In the genomic region with DNA sequence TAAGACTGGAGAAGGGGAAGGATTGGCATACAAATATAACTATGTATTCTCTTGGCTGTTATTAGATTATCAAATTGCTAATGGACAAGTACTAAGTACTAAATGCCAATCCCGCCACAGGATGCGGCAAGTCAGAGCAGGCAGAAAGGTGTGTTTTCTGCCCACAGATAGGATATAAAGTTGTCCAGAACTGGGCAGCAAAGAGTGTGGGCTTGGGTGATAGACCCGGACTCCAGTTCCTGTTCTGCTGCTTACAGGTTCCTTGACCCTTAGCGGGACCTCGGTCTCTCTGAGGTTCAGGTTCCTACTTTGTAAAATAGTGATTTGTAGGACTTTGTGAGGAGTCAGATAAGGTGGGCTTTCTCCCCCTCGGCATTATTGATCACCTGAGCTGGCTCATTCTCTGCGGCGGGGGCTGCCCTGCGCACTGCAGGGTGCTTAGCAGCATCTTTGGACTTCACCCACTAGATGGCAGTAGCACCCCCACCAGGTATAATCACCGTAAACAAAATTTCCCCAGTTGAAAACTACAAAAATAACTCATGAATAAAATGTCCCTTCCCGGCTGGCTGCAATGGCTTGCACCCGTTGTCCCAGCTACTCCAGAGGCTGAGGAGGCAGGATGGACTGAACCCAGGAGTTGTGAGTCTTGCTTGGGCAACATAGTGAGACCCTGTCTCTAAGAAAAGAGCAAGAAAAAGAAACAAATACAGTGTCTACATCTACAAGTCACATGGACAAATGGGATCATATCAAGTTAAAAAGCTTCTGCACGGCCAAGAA, we compare ENCODE assay signal across 8 cellular contexts.
DNase-seq lines count a peak whose midpoint lies in the region; ATAC-seq and TF ChIP-seq lines count a peak whose summit lies in the region.

No MANE protein-coding gene starts in this region.

- H3K27ac Mint-ChIP-seq in GM23338: no peak overlapping the region

- H3K79me2 ChIP-seq in GM23338 (replicated peaks; ENCODE audit: insufficient read depth): no peaks in the 10 kb centered on the region

- no peaks in the 10 kb centered on the region for H3F3A ChIP-seq in GM23338 (replicated peaks; ENCODE audit: low read depth)

- H3K36me3 ChIP-seq in GM23338 (ENCODE audit: insufficient read depth): no peaks in the 10 kb centered on the region; the same call in 1 of the 2 replicates

- no peaks in the 10 kb centered on the region for H4K20me1 ChIP-seq in GM23338 (replicated peaks; ENCODE audit: insufficient read depth)

- H3K9me2 ChIP-seq in GM23338 (ENCODE audit: insufficient read depth): no peaks in the 10 kb centered on the region

- peak overlapping the region; percentile 97 for H2AFZ ChIP-seq in GM23338

- H3K4me3 Mint-ChIP-seq in GM23338: no peak overlapping the region
- H3K4me3 Mint-ChIP-seq in activated T-cell treated with anti-CD3 and anti-CD28 coated beads, Interleukin-2, amount 50 U/mL, for 4 hours: no peak overlapping the region

- H3K27me3 Mint-ChIP-seq in GM23338 (ENCODE audit: insufficient read depth, low read depth, poor library complexity): no peaks in the 10 kb centered on the region
- peaks cover 20% of the 10 kb centered on the region for H3K27me3 Mint-ChIP-seq in activated T-cell treated with anti-CD3 and anti-CD28 coated beads, Interleukin-2, amount 50 U/mL, for 4 hours (ENCODE audit: low read depth)

- H3K4me3 ChIP-seq in GM23338: no peak overlapping the region

- TF ChIP-seq CTCF in GM23338 (conservative IDR thresholded peaks at IDR 0.05; ENCODE audit: low read depth in 2 of 2): peak; percentile 62 to 74

- no peak overlapping the region; the same call in 1 of the 2 replicates for H3K4me2 ChIP-seq in GM23338

- peaks cover 6% of the 10 kb centered on the region; the same call in 1 of the 2 replicates for H3K27me3 ChIP-seq in GM23338 (ENCODE audit: insufficient read depth)

- H3K36me3 Mint-ChIP-seq in GM23338 (ENCODE audit: low read depth): no peaks in the 10 kb centered on the region
- no peaks in the 10 kb centered on the region for H3K36me3 Mint-ChIP-seq in activated T-cell treated with anti-CD3 and anti-CD28 coated beads, Interleukin-2, amount 50 U/mL, for 4 hours (ENCODE audit: insufficient read depth)

- peak; percentile 78 for ATAC-seq in GM23338
- peak; percentile 63 to 78 for ATAC-seq in activated T-cell treated with anti-CD3 and anti-CD28 coated beads, Interleukin-2, amount 50 U/mL, for 4 hours

- peaks cover 32% of the 10 kb centered on the region for H3K9me3 Mint-ChIP-seq in GM23338
- H3K9me3 Mint-ChIP-seq in activated T-cell treated with anti-CD3 and anti-CD28 coated beads, Interleukin-2, amount 50 U/mL, for 4 hours: no peaks in the 10 kb centered on the region

- H3K4me1 Mint-ChIP-seq in GM23338: no peaks in the 10 kb centered on the region
- H3K4me1 Mint-ChIP-seq in activated T-cell treated with anti-CD3 and anti-CD28 coated beads, Interleukin-2, amount 50 U/mL, for 4 hours (ENCODE audit: low read depth): peaks cover 2% of the 10 kb centered on the region

- DNase-seq in NOMO-1 treated with DMSO at 0.1 percent for 48 hours (lab: John Stamatoyannopoulos, UW; ENCODE audit: unreplicated experiment) (peak; percentile 8), NOMO-1 treated with dmso at 0.1 percent for 144 hours (lab: John Stamatoyannopoulos, UW; ENCODE audit: unreplicated experiment) (no peak), GM23338 (ENCODE audit: low spot score) (peak; percentile 69), Kasumi-1 (lab: John Stamatoyannopoulos, UW) (peak; percentile 0 to 29), iris pigment epithelial cell (ENCODE audit: low read depth) (peak; percentile 14), superior temporal gyrus (ENCODE audit: extremely low spot score) (peak; percentile 23), HCEC 1CT (no peak)
- DNase-seq in activated T-cell treated with anti-CD3 and anti-CD28 coated beads, Interleukin-2, amount 50 U/mL, for 4 hours: no peak

- no peaks in the 10 kb centered on the region; the same call in 1 of the 2 replicates for H3K4me1 ChIP-seq in GM23338 (ENCODE audit: insufficient read depth)

- no peak overlapping the region for H3K27ac ChIP-seq in GM23338 (ENCODE audit: low read depth)

TF ChIP-seq in GM23338, 12 proteins besides CTCF, POLR2A, EP300 and RAD21 (continues in another document):
- TF ChIP-seq JUNB (IDR thresholded peaks at IDR 0.05; ENCODE audit: unreplicated experiment): no peak
- TF ChIP-seq EZH2phosphoT487 (IDR thresholded peaks at IDR 0.05; ENCODE audit: unreplicated experiment): no peak
- TF ChIP-seq, protein P1, sequence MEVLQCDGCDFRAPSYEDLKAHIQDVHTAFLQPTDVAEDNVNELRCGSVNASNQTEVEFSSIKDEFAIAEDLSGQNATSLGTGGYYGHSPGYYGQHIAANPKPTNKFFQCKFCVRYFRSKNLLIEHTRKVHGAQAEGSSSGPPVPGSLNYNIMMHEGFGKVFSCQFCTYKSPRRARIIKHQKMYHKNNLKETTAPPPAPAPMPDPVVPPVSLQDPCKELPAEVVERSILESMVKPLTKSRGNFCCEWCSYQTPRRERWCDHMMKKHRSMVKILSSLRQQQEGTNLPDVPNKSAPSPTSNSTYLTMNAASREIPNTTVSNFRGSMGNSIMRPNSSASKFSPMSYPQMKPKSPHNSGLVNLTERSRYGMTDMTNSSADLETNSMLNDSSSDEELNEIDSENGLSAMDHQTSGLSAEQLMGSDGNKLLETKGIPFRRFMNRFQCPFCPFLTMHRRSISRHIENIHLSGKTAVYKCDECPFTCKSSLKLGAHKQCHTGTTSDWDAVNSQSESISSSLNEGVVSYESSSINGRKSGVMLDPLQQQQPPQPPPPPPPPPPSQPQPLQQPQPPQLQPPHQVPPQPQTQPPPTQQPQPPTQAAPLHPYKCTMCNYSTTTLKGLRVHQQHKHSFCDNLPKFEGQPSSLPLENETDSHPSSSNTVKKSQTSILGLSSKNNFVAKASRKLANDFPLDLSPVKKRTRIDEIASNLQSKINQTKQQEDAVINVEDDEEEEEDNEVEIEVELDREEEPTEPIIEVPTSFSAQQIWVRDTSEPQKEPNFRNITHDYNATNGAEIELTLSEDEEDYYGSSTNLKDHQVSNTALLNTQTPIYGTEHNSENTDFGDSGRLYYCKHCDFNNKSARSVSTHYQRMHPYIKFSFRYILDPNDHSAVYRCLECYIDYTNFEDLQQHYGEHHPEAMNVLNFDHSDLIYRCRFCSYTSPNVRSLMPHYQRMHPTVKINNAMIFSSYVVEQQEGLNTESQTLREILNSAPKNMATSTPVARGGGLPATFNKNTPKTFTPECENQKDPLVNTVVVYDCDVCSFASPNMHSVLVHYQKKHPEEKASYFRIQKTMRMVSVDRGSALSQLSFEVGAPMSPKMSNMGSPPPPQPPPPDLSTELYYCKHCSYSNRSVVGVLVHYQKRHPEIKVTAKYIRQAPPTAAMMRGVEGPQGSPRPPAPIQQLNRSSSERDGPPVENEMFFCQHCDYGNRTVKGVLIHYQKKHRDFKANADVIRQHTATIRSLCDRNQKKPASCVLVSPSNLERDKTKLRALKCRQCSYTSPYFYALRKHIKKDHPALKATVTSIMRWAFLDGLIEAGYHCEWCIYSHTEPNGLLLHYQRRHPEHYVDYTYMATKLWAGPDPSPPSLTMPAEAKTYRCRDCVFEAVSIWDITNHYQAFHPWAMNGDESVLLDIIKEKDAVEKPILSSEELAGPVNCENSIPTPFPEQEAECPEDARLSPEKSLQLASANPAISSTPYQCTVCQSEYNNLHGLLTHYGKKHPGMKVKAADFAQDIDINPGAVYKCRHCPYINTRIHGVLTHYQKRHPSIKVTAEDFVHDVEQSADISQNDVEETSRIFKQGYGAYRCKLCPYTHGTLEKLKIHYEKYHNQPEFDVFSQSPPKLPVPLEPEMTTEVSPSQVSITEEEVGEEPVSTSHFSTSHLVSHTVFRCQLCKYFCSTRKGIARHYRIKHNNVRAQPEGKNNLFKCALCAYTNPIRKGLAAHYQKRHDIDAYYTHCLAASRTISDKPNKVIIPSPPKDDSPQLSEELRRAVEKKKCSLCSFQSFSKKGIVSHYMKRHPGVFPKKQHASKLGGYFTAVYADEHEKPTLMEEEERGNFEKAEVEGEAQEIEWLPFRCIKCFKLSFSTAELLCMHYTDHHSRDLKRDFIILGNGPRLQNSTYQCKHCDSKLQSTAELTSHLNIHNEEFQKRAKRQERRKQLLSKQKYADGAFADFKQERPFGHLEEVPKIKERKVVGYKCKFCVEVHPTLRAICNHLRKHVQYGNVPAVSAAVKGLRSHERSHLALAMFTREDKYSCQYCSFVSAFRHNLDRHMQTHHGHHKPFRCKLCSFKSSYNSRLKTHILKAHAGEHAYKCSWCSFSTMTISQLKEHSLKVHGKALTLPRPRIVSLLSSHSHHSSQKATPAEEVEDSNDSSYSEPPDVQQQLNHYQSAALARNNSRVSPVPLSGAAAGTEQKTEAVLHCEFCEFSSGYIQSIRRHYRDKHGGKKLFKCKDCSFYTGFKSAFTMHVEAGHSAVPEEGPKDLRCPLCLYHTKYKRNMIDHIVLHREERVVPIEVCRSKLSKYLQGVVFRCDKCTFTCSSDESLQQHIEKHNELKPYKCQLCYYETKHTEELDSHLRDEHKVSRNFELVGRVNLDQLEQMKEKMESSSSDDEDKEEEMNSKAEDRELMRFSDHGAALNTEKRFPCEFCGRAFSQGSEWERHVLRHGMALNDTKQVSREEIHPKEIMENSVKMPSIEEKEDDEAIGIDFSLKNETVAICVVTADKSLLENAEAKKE (CRISPR knock-in tag; IDR thresholded peaks at IDR 0.05): no peak
- TF ChIP-seq POLR2AphosphoS5 (IDR thresholded peaks at IDR 0.05; ENCODE audit: low read depth): no peak
- no peak for TF ChIP-seq CREB1 (CRISPR knock-in tag; IDR thresholded peaks at IDR 0.05; ENCODE audit: low read depth)
- no peak for TF ChIP-seq NANOG (IDR thresholded peaks at IDR 0.05; ENCODE audit: borderline replicate concordance)
- TF ChIP-seq, protein P2, sequence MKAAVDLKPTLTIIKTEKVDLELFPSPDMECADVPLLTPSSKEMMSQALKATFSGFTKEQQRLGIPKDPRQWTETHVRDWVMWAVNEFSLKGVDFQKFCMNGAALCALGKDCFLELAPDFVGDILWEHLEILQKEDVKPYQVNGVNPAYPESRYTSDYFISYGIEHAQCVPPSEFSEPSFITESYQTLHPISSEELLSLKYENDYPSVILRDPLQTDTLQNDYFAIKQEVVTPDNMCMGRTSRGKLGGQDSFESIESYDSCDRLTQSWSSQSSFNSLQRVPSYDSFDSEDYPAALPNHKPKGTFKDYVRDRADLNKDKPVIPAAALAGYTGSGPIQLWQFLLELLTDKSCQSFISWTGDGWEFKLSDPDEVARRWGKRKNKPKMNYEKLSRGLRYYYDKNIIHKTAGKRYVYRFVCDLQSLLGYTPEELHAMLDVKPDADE (IDR thresholded peaks at IDR 0.05): no peak
- TF ChIP-seq ZNF114 (CRISPR knock-in tag; IDR thresholded peaks at IDR 0.05): no peak

Comparison
In these comparisons a context has a peak if more than half of its experiments do, and no peak if none do; other contexts are left out.
1. DNase-seq: peak in NOMO-1 treated with DMSO at 0.1 percent for 48 hours (single experiment), GM23338 (single experiment), Kasumi-1 (2 of 2), iris pigment epithelial cell (single experiment) and superior temporal gyrus (single experiment); none in NOMO-1 treated with dmso at 0.1 percent for 144 hours (single experiment), activated T-cell treated with anti-CD3 and anti-CD28 coated beads, Interleukin-2, amount 50 U/mL, for 4 hours (single experiment) and HCEC 1CT (single experiment).